ENCODE assay signal across 9 cellular contexts in the genomic region with DNA sequence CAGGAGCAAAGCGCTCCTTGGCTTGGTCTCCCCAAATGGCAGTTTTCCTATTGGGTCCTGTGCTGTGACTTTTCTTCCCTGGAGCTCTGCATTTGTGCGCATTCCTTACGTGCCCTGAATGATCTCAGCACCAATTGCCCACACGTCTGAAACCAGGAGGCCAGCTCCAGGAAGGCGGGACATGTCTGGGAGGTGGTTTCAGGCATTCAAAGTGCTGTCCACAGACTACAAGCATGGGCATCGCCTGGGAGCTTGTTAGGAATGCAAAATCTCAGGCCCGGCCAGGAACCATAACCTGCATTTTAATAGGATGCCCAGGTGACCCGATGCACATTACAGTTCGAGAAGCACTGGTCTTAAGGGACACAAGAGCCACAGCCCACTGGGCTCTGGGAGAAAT.
"Had no signal": no experiment of that assay in that cellular context is flagged by ENCODE, and none has a peak within 500 bp of the region (broad histone marks: within the 10 kb centered on the region; RNA-seq: fewer than 3 reads in every experiment).

No MANE protein-coding gene starts in this region.

- H3K9me3 ChIP-seq: HAP-1 had no signal

- H3K9me3 Mint-ChIP-seq: HFFc6, IgD-negative memory B cell had no signal

- DNase-seq: GM23248, GOT3, H7, HFFc6, KBM-7 had no signal

- H3K27ac Mint-ChIP-seq: HFFc6, IgD-negative memory B cell had no signal

- H3K4me3 Mint-ChIP-seq: HFFc6, IgD-negative memory B cell had no signal

- H2AFZ ChIP-seq: GM23248 had no signal

- ATAC-seq: HCT116, HepG2 had no signal

- H3K36me3 ChIP-seq: HAP-1 had no signal

- H3K4me1 ChIP-seq: HAP-1 had no signal

- H3K9ac ChIP-seq: GM23248 had no signal

- H3K4me3 ChIP-seq: GM23248, HAP-1 had no signal

- H3K36me3 Mint-ChIP-seq: IgD-negative memory B cell had no signal

- H3K27ac ChIP-seq: GM23248 had no signal
